ENCODE assay signal across 11 cellular contexts in genomic region chr11:14232652-14233051, GRCh38.
DNase-seq lines count a peak whose midpoint lies in the region; ATAC-seq and TF ChIP-seq lines count a peak whose summit lies in the region.
"Had no signal": no experiment of that assay in that cellular context is flagged by ENCODE, and none has a peak within 500 bp of the region (broad histone marks: within the 10 kb centered on the region; RNA-seq: fewer than 3 reads in every experiment).

No MANE protein-coding gene starts in this region.

- H3K79me2 ChIP-seq in Loucy (ENCODE audit: insufficient read depth, low read length), result no peaks in the 10 kb centered on the region

- ATAC-seq in GM19328 (IDR thresholded peaks at IDR 0.05; ENCODE audit: unreplicated experiment), result no peak
- ATAC-seq: sciatic nerve had no signal

- H3K36me3 Mint-ChIP-seq in osteocyte (ENCODE audit: unreplicated experiment), result no peaks in the 10 kb centered on the region

- H3K27me3 Mint-ChIP-seq in osteocyte (ENCODE audit: unreplicated experiment), result peaks cover 53% of the 10 kb centered on the region

- no peak overlapping the region for H3K4me2 ChIP-seq in Loucy (ENCODE audit: low read depth, low read length, poor library complexity, severe bottlenecking)

- H3K27me3 ChIP-seq in Loucy (ENCODE audit: insufficient read depth, low read length, poor library complexity, severe bottlenecking), result no peaks in the 10 kb centered on the region

- H3K4me1 Mint-ChIP-seq in osteocyte (ENCODE audit: unreplicated experiment), result no peaks in the 10 kb centered on the region

- peak; percentile 57 for TF ChIP-seq CTCF in Loucy (conservative IDR thresholded peaks at IDR 0.05; ENCODE audit: low read length)
- peak; percentile 24 for TF ChIP-seq CTCF in cardiac fibroblast (IDR thresholded peaks at IDR 0.05; ENCODE audit: low read depth, low read length)
- TF ChIP-seq CTCF in osteocyte (IDR thresholded peaks at IDR 0.05), result peak; percentile 30

- no peak overlapping the region for H3K4me3 Mint-ChIP-seq in osteocyte (ENCODE audit: unreplicated experiment)

- no peaks in the 10 kb centered on the region for H3K9me2 ChIP-seq in Loucy (replicated peaks; ENCODE audit: low read depth, low read length)

- H3K36me3 ChIP-seq in Loucy (ENCODE audit: insufficient read depth, low read length), result no peaks in the 10 kb centered on the region

- H3K9me3 Mint-ChIP-seq in osteocyte (ENCODE audit: unreplicated experiment), result no peaks in the 10 kb centered on the region

- no peaks in the 10 kb centered on the region for H3F3A ChIP-seq in Loucy (ENCODE audit: low read depth)

- H3K4me1 ChIP-seq in Loucy (ENCODE audit: insufficient read depth, low read length, poor library complexity, severe bottlenecking), result no peaks in the 10 kb centered on the region

- H4K20me1 ChIP-seq in Loucy (ENCODE audit: insufficient read depth, low read length, poor library complexity, severe bottlenecking), result no peaks in the 10 kb centered on the region

- no peak overlapping the region for H2AFZ ChIP-seq in Loucy (ENCODE audit: low read length)

- peak; percentile 55 for DNase-seq in ELF-1 (ENCODE audit: low read depth, low spot score)
- DNase-seq in cardiac fibroblast (ENCODE audit: low read depth in 2 of 2), result no peak
- no peak for DNase-seq in osteocyte (ENCODE audit: extremely low spot score, unreplicated experiment)
- no peak for DNase-seq in HPDE6-E6E7 (ENCODE audit: extremely low spot score)
- DNase-seq in activated effector memory CD4-positive, alpha-beta T cell treated with anti-CD3 and anti-CD28 coated beads, Interleukin-2, amount 50 U/mL, for 16 hours, result no peak
- DNase-seq: effector CD8-positive, alpha-beta T cell; GDM1; NCI-H526 treated with DMSO at 0.1 percent for 48 hours had no signal

- no peak overlapping the region for H3K4me3 ChIP-seq in Loucy (ENCODE audit: low read length, poor library complexity, severe bottlenecking)
- no peak overlapping the region for H3K4me3 ChIP-seq in cardiac fibroblast (replicated peaks in 1 of 2; ENCODE audit: low read depth in 2 of 2, low read length in 2 of 2)

- H3K9me3 ChIP-seq in Loucy (ENCODE audit: insufficient read depth, low read depth, low read length), result no peaks in the 10 kb centered on the region

- H3K9ac ChIP-seq in Loucy (ENCODE audit: low read depth, low read length, poor library complexity, severe bottlenecking), result no peak overlapping the region

- H3K27ac Mint-ChIP-seq in osteocyte (ENCODE audit: unreplicated experiment), result no peak overlapping the region
